ENCODE assay signal across 8 cellular contexts in genomic region chr20:50744143-50744792, GRCh38. TPM values are rescaled to one million over a fixed set of nuclear protein-coding genes. Genes with fewer than 3 reads are reported as not detected.
DNase-seq lines count a peak whose midpoint lies in the region; ATAC-seq and TF ChIP-seq lines count a peak whose summit lies in the region.

No MANE protein-coding gene starts in this region.

- TF ChIP-seq CTCF in choroid plexus epithelial cell (conservative IDR thresholded peaks at IDR 0.05; ENCODE audit: low read depth, low read length) (peak; percentile 58), lung (IDR thresholded peaks at IDR 0.05; ENCODE audit: control extremely low read depth, extremely low read depth) (no peak), GM13977 (IDR thresholded peaks at IDR 0.05; ENCODE audit: extremely low read depth, insufficient read depth, missing control alignments) (no peak)

- ATAC-seq in lung (ENCODE audit: insufficient read depth, low FRiP score) = peak; percentile 59
- ATAC-seq in GM21717 (IDR thresholded peaks at IDR 0.05; ENCODE audit: unreplicated experiment) = no peak

- no peaks in the 10 kb centered on the region for H3K36me3 ChIP-seq in lung (ENCODE audit: control insufficient read depth in 2 of 2, insufficient read depth in 2 of 2, low read length in 2 of 2)

- no peaks in the 10 kb centered on the region for H3K9me3 ChIP-seq in lung (ENCODE audit: control insufficient read depth in 2 of 2, insufficient read depth in 1 of 2, low read length in 1 of 2)

- 78 to 90% methylated on average over 15 of the region's 15 CpGs for WGBS in lung, 2 donors

- DNase-seq in D341Med (ENCODE audit: low spot score) = peak; percentile 64
- DNase-seq in NCI-H2107 treated with DMSO at 0.1 percent for 48 hours (lab: John Stamatoyannopoulos, UW; ENCODE audit: unreplicated experiment) = peak; percentile 53
- DNase-seq in choroid plexus epithelial cell (ENCODE audit: low read depth) = peak; percentile 94
- peak; percentile 50 for DNase-seq in lung (ENCODE audit: low spot score)
- peak; percentile 61 for DNase-seq in ureter (ENCODE audit: low spot score)
- DNase-seq in GM13977 (ENCODE audit: low spot score) = no peak
- no peak for DNase-seq in DMS153 (lab: John Stamatoyannopoulos, UW)

- H3K4me1 ChIP-seq in lung (ENCODE audit: control insufficient read depth in 2 of 2, insufficient read depth in 2 of 2, low read length in 2 of 2) = peaks cover 0 to 9% of the 10 kb centered on the region in 2 donors

- H3K4me3 ChIP-seq in choroid plexus epithelial cell (ENCODE audit: low read depth, low read length) (no peak overlapping the region), lung (no peak overlapping the region)

- no peaks in the 10 kb centered on the region for H3K27me3 ChIP-seq in lung (ENCODE audit: control insufficient read depth, insufficient read depth)

- in situ Hi-C loops in GM13977 (cut with MboI; ENCODE audit: low pct_unique_long_range_greater_than_20kb, low sequenced_read_pairs, unreplicated experiment) = no loop called here

- peak overlapping the region; percentile 79 to 81 for H3K27ac ChIP-seq in lung (ENCODE audit: low read depth in 1 of 2, low read length in 1 of 2)

RNA-seq across cellular contexts. Expression of gene PARD6B, which starts 12.9 kb away (rescaled TPM):
- 10 to 100 TPM; 38.1 to 41.8 TPM for total RNA-seq in lung
- 10 to 100 TPM in 1 of 2 donors, 1 to 10 TPM in 1; 2.0 to 13.4 TPM for polyA plus RNA-seq in lung
- total RNA-seq in ureter = 27.0 TPM

RNA-seq across cellular contexts. Expression of gene BCAS4, which starts 50.6 kb away (rescaled TPM):
- total RNA-seq in lung = 1 to 10 TPM; 4.7 to 5.7 TPM
- 1 to 10 TPM; 4.3 to 5.3 TPM for polyA plus RNA-seq in lung
- 12.2 TPM for total RNA-seq in ureter

RNA-seq across cellular contexts. Expression of gene RIPOR3, which starts 52.9 kb away (rescaled TPM):
- total RNA-seq in lung (1 to 10 TPM; 4.3 to 7.9 TPM), ureter (5.0 TPM)
- polyA plus RNA-seq in lung = 1 to 10 TPM; 7.4 to 9.9 TPM

Comparison
In these comparisons a context has a peak if more than half of its experiments do, and no peak if none do; other contexts are left out.
1. DNase-seq: peak in D341Med (single experiment), NCI-H2107 treated with DMSO at 0.1 percent for 48 hours (single experiment), choroid plexus epithelial cell (single experiment), lung (single experiment) and ureter (single experiment); none in GM13977 (single experiment) and DMS153 (single experiment).